In the genomic region with DNA sequence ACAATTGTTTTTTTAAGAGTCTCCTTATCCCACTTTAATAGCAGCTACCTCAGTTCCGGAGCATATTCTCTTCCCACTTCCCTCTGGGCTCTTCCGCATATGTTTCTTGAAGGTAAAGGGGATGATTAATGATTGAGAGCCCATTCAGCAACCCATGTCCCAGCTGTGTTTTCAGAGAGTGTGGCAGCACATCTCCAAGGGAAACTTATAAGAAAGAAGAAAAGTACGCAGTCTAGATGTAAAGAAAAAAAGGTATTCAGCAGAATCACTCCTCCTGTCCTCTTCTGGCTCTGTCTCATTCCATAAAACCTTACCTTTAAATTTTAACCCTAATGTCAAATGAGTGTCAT, we compare ENCODE assay signal across 8 cellular contexts. TPM values are rescaled to one million over a fixed set of nuclear protein-coding genes. Genes with fewer than 3 reads are reported as not detected.
DNase-seq lines count a peak whose midpoint lies in the region; ATAC-seq, FAIRE-seq and TF ChIP-seq lines count a peak whose summit lies in the region.

No MANE protein-coding gene starts in this region.

- no peaks in the 10 kb centered on the region for H3K79me2 ChIP-seq in GM12878 (ENCODE audit: control insufficient read depth, insufficient read depth, low read length)
- no peaks in the 10 kb centered on the region for H3K79me2 ChIP-seq in osteoblast (ENCODE audit: insufficient read depth, low read length)

- intact Hi-C loops in GM12878 (cut with micrococcal nuclease; ENCODE audit: unreplicated experiment) = no loop called here

- TF ChIP-seq EP300 in GM12878 (IDR thresholded peaks at IDR 0.05; ENCODE audit: borderline replicate concordance in 1 of 2, control insufficient read depth in 1 of 2, low read depth in 2 of 2, low read length in 2 of 2) = no peak

- peak overlapping the region; percentile 90 for H3K4me2 ChIP-seq in GM12878 (ENCODE audit: control insufficient read depth, insufficient read depth)
- H3K4me2 ChIP-seq in osteoblast (ENCODE audit: insufficient read depth, low read length) = peak overlapping the region; percentile 91

- H3K4me3 ChIP-seq in GM12878 (peak overlapping the region; percentile 52; the same call in 1 of the 2 replicates), osteoblast (ENCODE audit: insufficient read depth, low read length) (peak overlapping the region; percentile 79)

- FAIRE-seq in GM12878 (lab: Jason Lieb, UNC) = peak; percentile 78

- no peaks in the 10 kb centered on the region for H3K9me3 ChIP-seq in GM12878 (replicated peaks; ENCODE audit: control insufficient read depth, insufficient read depth, low read length)
- H3K9me3 ChIP-seq in osteoblast (ENCODE audit: low read depth, low read length) = no peaks in the 10 kb centered on the region

- TF ChIP-seq RAD21 in GM12878 (IDR thresholded peaks at IDR 0.05; ENCODE audit: insufficient read depth, low read depth, low read length) = no peak

- in situ Hi-C loops in GM12878 (cut with MboI) = no loop called here

- no TSS peak for BruUV-seq in GM12878 (replicated peaks; lab: Mats Ljungman, UMichigan)

- 5% methylated on average over 3 of the region's 3 CpGs for WGBS in GM12878 (ENCODE audit: insufficient coverage, insufficient replicate concordance, low lambda C conversion rate, missing lambda C conversion rate)

- TF ChIP-seq POLR2A in GM12878 (IDR thresholded peaks at IDR 0.05; ENCODE audit: low read depth, low read length) = no peak

- no peak for TF ChIP-seq CTCF in GM12878 (IDR thresholded peaks at IDR 0.05 in 2 of 3, conservative IDR thresholded peaks at IDR 0.05 in 1 of 3; ENCODE audit: control insufficient read depth in 2 of 3, extremely low read depth in 1 of 3, insufficient read depth in 1 of 3, low read depth in 3 of 3, low read length in 3 of 3)
- no peak for TF ChIP-seq CTCF in osteoblast (IDR thresholded peaks at IDR 0.05; ENCODE audit: extremely low read depth, low read depth, low read length)

- no peaks in the 10 kb centered on the region for H3K36me3 ChIP-seq in GM12878 (ENCODE audit: control insufficient read depth in 2 of 2, insufficient read depth in 2 of 2, low read length in 1 of 2)
- H3K36me3 ChIP-seq in osteoblast (ENCODE audit: insufficient read depth, low read length) = no peaks in the 10 kb centered on the region

- CTCF ChIA-PET in GM12878 (lab: Yijun Ruan, JAX) = interaction anchor here (0.8 to 1.2 kb wide), 2 partner anchors 17 to 18 kb away, joined by 3 read pairs; no protein-coding TSS in a partner anchor

- no peak overlapping the region for H3K27ac ChIP-seq in GM12878 (ENCODE audit: control insufficient read depth, insufficient read depth)
- no peak overlapping the region for H3K27ac ChIP-seq in osteoblast (ENCODE audit: low read depth, low read length)

- peak overlapping the region; percentile 58; the same call in 1 of the 2 replicates for H3K9ac ChIP-seq in GM12878 (ENCODE audit: control insufficient read depth, insufficient read depth, low read length)

- POLR2A ChIA-PET in GM12878 (lab: Charles Lee) = no interaction called here

- ATAC-seq in GM18909 (IDR thresholded peaks at IDR 0.05; ENCODE audit: poor library complexity, unreplicated experiment) (peak; percentile 20), HG02981 (IDR thresholded peaks at IDR 0.05; ENCODE audit: unreplicated experiment) (peak; percentile 6), GM12878 (peak; percentile 12; the same call in 2 of the 3 replicates)

- RAD21 ChIA-PET in GM12878 (lab: Charles Lee; ENCODE audit: unreplicated experiment) = no interaction called here

- SMC1A ChIA-PET in GM12878 (lab: Charles Lee; ENCODE audit: uncharacterized antibody, unreplicated experiment) = interaction anchor here (1.1 to 1.3 kb wide), 2 partner anchors 20 to 47 kb away, joined by 3 to 4 read pairs; no protein-coding TSS in a partner anchor

- DNase-seq in GM12878 (ENCODE audit: low read depth, low spot score) = peak; percentile 11
- DNase-seq in osteoblast (ENCODE audit: insufficient read length, low spot score, missing footprints) = no peak
- no peak for DNase-seq in NCI-H1436 (lab: John Stamatoyannopoulos, UW)
- DNase-seq in islet precursor cell = no peak
- no peak for DNase-seq in activated CD4-positive, CD25-positive, alpha-beta regulatory T cell (lab: John Stamatoyannopoulos, UW)
- DNase-seq in cerebellum (ENCODE audit: low spot score) = no peak

- no peaks in the 10 kb centered on the region for H3K27me3 ChIP-seq in GM12878 (replicated peaks in 1 of 2; ENCODE audit: control insufficient read depth in 2 of 2, insufficient read depth in 2 of 2, low read length in 1 of 2)
- H3K27me3 ChIP-seq in osteoblast (ENCODE audit: insufficient read depth, low read length) = no peaks in the 10 kb centered on the region

- H2AFZ ChIP-seq in GM12878 (ENCODE audit: control insufficient read depth, low read depth, low read length) (peak overlapping the region; percentile 95), osteoblast (ENCODE audit: low read length) (peak overlapping the region; percentile 98)

- H4K20me1 ChIP-seq in GM12878 (ENCODE audit: control insufficient read depth, insufficient read depth) = no peaks in the 10 kb centered on the region
- no peaks in the 10 kb centered on the region for H4K20me1 ChIP-seq in osteoblast (ENCODE audit: insufficient read depth, low read length)

- no peaks in the 10 kb centered on the region; the same call in 1 of the 2 replicates for H3K4me1 ChIP-seq in GM12878 (ENCODE audit: control insufficient read depth, insufficient read depth, low read length)
- peaks cover 5% of the 10 kb centered on the region for H3K4me1 ChIP-seq in osteoblast (ENCODE audit: insufficient read depth, low read length)

TF ChIP-seq in GM12878, 131 proteins besides CTCF, POLR2A, EP300 and RAD21 (continues in another document):
- TF ChIP-seq JUND (IDR thresholded peaks at IDR 0.05; ENCODE audit: low read depth, low read length) = no peak
- no peak for TF ChIP-seq POLR2AphosphoS2 (IDR thresholded peaks at IDR 0.05; ENCODE audit: low read depth, low read length)

RNA-seq across cellular contexts. Expression of gene ANKRD7, which starts 9.7 kb away (rescaled TPM):
- total RNA-seq in GM12878 (2013; cell fraction: nucleolus; rRNA removed) = 2.5 and 2.9 TPM in 2 replicates
- total RNA-seq in GM12878 (2014; rRNA removed) = not detected in 2 replicates
- not detected in 2 replicates for total RNA-seq in GM12878 (2014; rRNA removed; fragmentation: Illumina TruSeq; extraction: Trizol)
- 0.31 TPM in 1 of 2 replicates, not detected in the other for total RNA-seq in GM12878 (2021)
- not detected for polyA plus RNA-seq in GM12878 (2011; ENCODE audit: low read depth)
- 0.12 and 0.19 TPM in 2 replicates for polyA plus RNA-seq in GM12878 (2011; rRNA removed)
- not detected in 2 replicates for polyA plus RNA-seq in GM12878 (2011; cell fraction: cytosol; rRNA removed)
- polyA plus RNA-seq in GM12878 (2011; cell fraction: nucleus; rRNA removed) = 0.18 and 0.37 TPM in 2 replicates
- polyA plus RNA-seq in GM12878 (2012) = 0.24 and 0.45 TPM in 2 replicates
- 0.13 TPM in 1 of 2 replicates, not detected in the other for polyA plus RNA-seq in GM12878 (2014; fragmentation: Illumina TruSeq; extraction: Trizol)
- under 1 TPM; 0.37 to 0.46 TPM for polyA plus RNA-seq in GM12878 (2014; fragmentation: Nextera tagmentation; extraction: Ambion mirVana)
- polyA plus RNA-seq in GM12878 (2014; rRNA removed) = 0.19 TPM in 1 of 2 replicates, not detected in the other
- polyA plus RNA-seq in GM12878 (2016; fragmentation: Nextera tagmentation; extraction: Ambion mirVana) = under 1 TPM; 0.31 to 0.40 TPM
- polyA minus RNA-seq in GM12878 (2011; rRNA and poly(A)+ RNA removed) = 0.31 and 0.44 TPM in 2 replicates
- polyA minus RNA-seq in GM12878 (2011; cell fraction: cytosol; rRNA and poly(A)+ RNA removed) = not detected in 2 replicates
- 0.73 and 0.86 TPM in 2 replicates for polyA minus RNA-seq in GM12878 (2011; cell fraction: nucleus; rRNA and poly(A)+ RNA removed)
- 1.8 and 3.3 TPM in 2 replicates for total RNA-seq in osteoblast
- 9.3 TPM for total RNA-seq in cerebellum

RNA-seq across cellular contexts. Expression of gene LSM8, which starts 30.8 kb away (rescaled TPM):
- 106 and 110 TPM in 2 replicates for total RNA-seq in GM12878 (2013; cell fraction: nucleolus; rRNA removed)
- total RNA-seq in GM12878 (2014; rRNA removed) (68.2 and 88.6 TPM in 2 replicates), GM12878 (2014; rRNA removed; fragmentation: Illumina TruSeq; extraction: Trizol) (105 and 113 TPM in 2 replicates), GM12878 (2021) (41.4 and 46.9 TPM in 2 replicates), osteoblast (33.0 and 43.8 TPM in 2 replicates), cerebellum (68.8 TPM)
- polyA plus RNA-seq in GM12878 (2011; ENCODE audit: low read depth) = 44.3 TPM
- polyA plus RNA-seq in GM12878 (2011; rRNA removed) (78.2 and 117 TPM in 2 replicates), GM12878 (2014; fragmentation: Illumina TruSeq; extraction: Trizol) (96.3 and 124 TPM in 2 replicates), GM12878 (2014; fragmentation: Nextera tagmentation; extraction: Ambion mirVana) (100 to 1,000 TPM; 127 to 140 TPM), GM12878 (2014; rRNA removed) (155 and 173 TPM in 2 replicates), GM12878 (2016; fragmentation: Nextera tagmentation; extraction: Ambion mirVana) (100 to 1,000 TPM in 1 of 2 experiments, 10 to 100 TPM in 1; 98.6 to 109 TPM)
- 57.8 and 62.7 TPM in 2 replicates for polyA plus RNA-seq in GM12878 (2011; cell fraction: cytosol; rRNA removed)
- polyA plus RNA-seq in GM12878 (2011; cell fraction: nucleus; rRNA removed) = 52.8 and 72.3 TPM in 2 replicates
- polyA plus RNA-seq in GM12878 (2012) = 53.0 and 65.0 TPM in 2 replicates
- 52.0 and 79.2 TPM in 2 replicates for polyA minus RNA-seq in GM12878 (2011; rRNA and poly(A)+ RNA removed)
- polyA minus RNA-seq in GM12878 (2011; cell fraction: cytosol; rRNA and poly(A)+ RNA removed) = 8.4 and 14.9 TPM in 2 replicates
- polyA minus RNA-seq in GM12878 (2011; cell fraction: nucleus; rRNA and poly(A)+ RNA removed) = 30.6 and 49.6 TPM in 2 replicates
